Comparison of ENCODE assay signal across 8 cellular contexts in the genomic region with DNA sequence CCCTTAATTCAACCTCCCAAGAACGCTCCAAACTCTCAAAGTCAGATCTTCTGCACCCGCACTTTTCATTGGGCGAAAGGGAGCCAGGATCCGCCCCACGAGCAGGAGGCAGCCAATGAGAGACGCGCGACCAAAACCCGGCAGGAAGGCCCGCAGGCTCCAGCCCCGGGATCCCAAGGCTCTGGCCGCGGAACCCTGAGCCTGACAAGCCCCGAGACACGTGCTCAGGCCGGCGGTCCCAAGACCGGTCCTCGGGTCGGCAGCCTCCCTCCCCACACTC. TPM values are rescaled to one million over a fixed set of nuclear protein-coding genes. Genes with fewer than 3 reads are reported as not detected.
A peak's percentile ranks its signal among the peaks of the same experiment; 100 is the strongest.
DNase-seq lines count a peak whose midpoint lies in the region; ATAC-seq and TF ChIP-seq lines count a peak whose summit lies in the region.

No MANE protein-coding gene starts in this region.

- CTCF ChIA-PET in HEK293T (lab: Yijun Ruan, JAX), result interaction anchor here (1.0 kb wide), 1 partner anchor 31 kb away, joined by 3 read pairs; no protein-coding TSS in a partner anchor

- H3K9ac ChIP-seq in parathyroid adenoma, result peak overlapping the region; percentile 98

- H3K79me2 ChIP-seq in parathyroid adenoma, result peaks cover 14% of the 10 kb centered on the region

- H3K9me3 ChIP-seq in parathyroid adenoma (ENCODE audit: control insufficient read depth, low read length) (no peaks in the 10 kb centered on the region), tibial artery (no peaks in the 10 kb centered on the region)

- DNase-seq in HEK293T (ENCODE audit: extremely low spot score) (peak; percentile 87), NAMALWA (ENCODE audit: low spot score) (peak; percentile 96), SKM-1 (lab: John Stamatoyannopoulos, UW; ENCODE audit: unreplicated experiment) (peak; percentile 27), Right ventricle myocardium superior (peak; percentile 94), tibial artery (peak; percentile 89 to 93)
- peak; percentile 90 for DNase-seq in activated naive CD8-positive, alpha-beta T cell treated with anti-CD3 and anti-CD28 coated beads for 36 hours

- H3K27me3 ChIP-seq in parathyroid adenoma (ENCODE audit: control insufficient read depth, insufficient read depth, low read length) (no peaks in the 10 kb centered on the region), tibial artery (no peaks in the 10 kb centered on the region)

- no peaks in the 10 kb centered on the region for H3K9me3 Mint-ChIP-seq in activated naive CD8-positive, alpha-beta T cell treated with anti-CD3 and anti-CD28 coated beads for 36 hours

- H2AFZ ChIP-seq in parathyroid adenoma, result peak overlapping the region; percentile 100

- H3K27ac Mint-ChIP-seq in activated naive CD8-positive, alpha-beta T cell treated with anti-CD3 and anti-CD28 coated beads for 36 hours, result peak overlapping the region; percentile 97

- peak overlapping the region; percentile 74 for H3K4me3 ChIP-seq in GM08714 (ENCODE audit: low read length)
- peak overlapping the region; percentile 99 for H3K4me3 ChIP-seq in parathyroid adenoma (ENCODE audit: low read depth, low read length)
- H3K4me3 ChIP-seq in tibial artery, result peak overlapping the region; percentile 87 to 96

- H3K27ac ChIP-seq in parathyroid adenoma (peak overlapping the region; percentile 95), tibial artery (peak overlapping the region; percentile 97 to 98)

- ATAC-seq in Right ventricle myocardium superior (ENCODE audit: poor library complexity), result peak; percentile 94

- no peak for TF ChIP-seq CTCF in parathyroid adenoma (IDR thresholded peaks at IDR 0.05)
- no peak for TF ChIP-seq CTCF in tibial artery (IDR thresholded peaks at IDR 0.05)

- intact Hi-C loops in Right ventricle myocardium superior (cut with DNase I) (loop anchor here (10.0 kb wide), 1 partner anchor 240 kb away; a partner anchor contains a TSS), tibial artery (cut with DNase I; ENCODE audit: low total_unique reads) (no loop called here)

- peaks cover 13% of the 10 kb centered on the region for H3K4me1 ChIP-seq in parathyroid adenoma
- peaks cover 0 to 33% (median 24%) of the 10 kb centered on the region in 4 donors for H3K4me1 ChIP-seq in tibial artery

- POLR2A ChIA-PET in HEK293T (lab: Yijun Ruan, JAX), result interaction anchor here (0.7 to 2.0 kb wide), 12 partner anchors 8 to 237 kb away, joined by 3 to 7 read pairs (median 3); a partner anchor contains a TSS

- no peaks in the 10 kb centered on the region for H3K36me3 ChIP-seq in parathyroid adenoma (ENCODE audit: control insufficient read depth, insufficient read depth, low read length)
- H3K36me3 ChIP-seq in tibial artery, result peaks cover 12 to 31% (median 12%) of the 10 kb centered on the region in 3 donors

- H3K4me1 Mint-ChIP-seq in activated naive CD8-positive, alpha-beta T cell treated with anti-CD3 and anti-CD28 coated beads for 36 hours, result peaks cover 38% of the 10 kb centered on the region

- peak overlapping the region; percentile 95 for H3K4me3 Mint-ChIP-seq in activated naive CD8-positive, alpha-beta T cell treated with anti-CD3 and anti-CD28 coated beads for 36 hours

- H3K27me3 Mint-ChIP-seq in activated naive CD8-positive, alpha-beta T cell treated with anti-CD3 and anti-CD28 coated beads for 36 hours, result no peaks in the 10 kb centered on the region

- H3K4me2 ChIP-seq in parathyroid adenoma (ENCODE audit: low read length), result peak overlapping the region; percentile 86

- peaks cover 28% of the 10 kb centered on the region for H3K36me3 Mint-ChIP-seq in activated naive CD8-positive, alpha-beta T cell treated with anti-CD3 and anti-CD28 coated beads for 36 hours

TF ChIP-seq in HEK293T, 16 proteins besides CTCF, POLR2A, EP300 and RAD21:
- TF ChIP-seq SUZ12 (IDR thresholded peaks at IDR 0.05), result no peak
- TF ChIP-seq LEF1 (IDR thresholded peaks at IDR 0.05; ENCODE audit: borderline replicate concordance), result no peak
- TF ChIP-seq FOXA1 (IDR thresholded peaks at IDR 0.05), result no peak
- TF ChIP-seq, protein P1, sequence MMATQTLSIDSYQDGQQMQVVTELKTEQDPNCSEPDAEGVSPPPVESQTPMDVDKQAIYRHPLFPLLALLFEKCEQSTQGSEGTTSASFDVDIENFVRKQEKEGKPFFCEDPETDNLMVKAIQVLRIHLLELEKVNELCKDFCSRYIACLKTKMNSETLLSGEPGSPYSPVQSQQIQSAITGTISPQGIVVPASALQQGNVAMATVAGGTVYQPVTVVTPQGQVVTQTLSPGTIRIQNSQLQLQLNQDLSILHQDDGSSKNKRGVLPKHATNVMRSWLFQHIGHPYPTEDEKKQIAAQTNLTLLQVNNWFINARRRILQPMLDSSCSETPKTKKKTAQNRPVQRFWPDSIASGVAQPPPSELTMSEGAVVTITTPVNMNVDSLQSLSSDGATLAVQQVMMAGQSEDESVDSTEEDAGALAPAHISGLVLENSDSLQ (IDR thresholded peaks at IDR 0.05), result no peak
- TF ChIP-seq SP1 (IDR thresholded peaks at IDR 0.05), result no peak
- no peak for TF ChIP-seq ZNF384 (IDR thresholded peaks at IDR 0.05)
- TF ChIP-seq NFRKB (IDR thresholded peaks at IDR 0.05), result no peak
- no peak for TF ChIP-seq FOXM1 (IDR thresholded peaks at IDR 0.05; ENCODE audit: borderline replicate concordance)
- no peak for TF ChIP-seq BHLHE40 (IDR thresholded peaks at IDR 0.05; ENCODE audit: borderline replicate concordance)
- TF ChIP-seq TARDBP (IDR thresholded peaks at IDR 0.05), result no peak
- no peak for TF ChIP-seq CTBP1 (IDR thresholded peaks at IDR 0.05; ENCODE audit: borderline replicate concordance)
- TF ChIP-seq ARNT (IDR thresholded peaks at IDR 0.05), result no peak
- TF ChIP-seq L3MBTL2 (conservative IDR thresholded peaks at IDR 0.05), result no peak
- TF ChIP-seq ELF4 (IDR thresholded peaks at IDR 0.05), result no peak
- TF ChIP-seq HDGF (IDR thresholded peaks at IDR 0.05; ENCODE audit: borderline replicate concordance), result no peak
- no peak for TF ChIP-seq FOXK2 (IDR thresholded peaks at IDR 0.05)

RNA-seq across cellular contexts. Expression of a gene that starts 0.4 kb away (rescaled TPM):
- total RNA-seq in activated naive CD8-positive, alpha-beta T cell treated with anti-CD3 and anti-CD28 coated beads for 36 hours, result 100 to 1,000 TPM; 136 to 145 TPM
- total RNA-seq in Right ventricle myocardium superior, result 33.6 TPM

RNA-seq across cellular contexts. Expression of a gene that starts 0.7 kb away (rescaled TPM):
- total RNA-seq in activated naive CD8-positive, alpha-beta T cell treated with anti-CD3 and anti-CD28 coated beads for 36 hours, result 10 to 100 TPM; 28.9 to 31.1 TPM
- 16.3 TPM for total RNA-seq in Right ventricle myocardium superior

RNA-seq across cellular contexts. Expression of a gene that starts 35.3 kb away (rescaled TPM):
- 1 to 10 TPM in 1 of 2 experiments, under 1 TPM in 1; 0.16 to 1.0 TPM for total RNA-seq in activated naive CD8-positive, alpha-beta T cell treated with anti-CD3 and anti-CD28 coated beads for 36 hours
- not detected for total RNA-seq in Right ventricle myocardium superior

RNA-seq across cellular contexts. Expression of a gene that starts 36.4 kb away (rescaled TPM):
- total RNA-seq in activated naive CD8-positive, alpha-beta T cell treated with anti-CD3 and anti-CD28 coated beads for 36 hours, result 10 to 100 TPM; 20.5 to 25.0 TPM
- 128 TPM for total RNA-seq in Right ventricle myocardium superior

RNA-seq across cellular contexts. Expression of a gene that starts 49.3 kb away (rescaled TPM):
- 1 to 10 TPM; 1.3 to 1.9 TPM for total RNA-seq in activated naive CD8-positive, alpha-beta T cell treated with anti-CD3 and anti-CD28 coated beads for 36 hours
- total RNA-seq in Right ventricle myocardium superior, result not detected

Comparison
In these comparisons a context has a peak if more than half of its experiments do, and no peak if none do; other contexts are left out.
1. Peak in every context shown above with its lines: DNase-seq, ATAC-seq, H3K4me3 ChIP-seq and H3K27ac ChIP-seq.
2. DNase-seq: peak in every context shown above with its lines; median percentile 96 in NAMALWA; 94 in Right ventricle myocardium superior; 91 in tibial artery; 90 in activated naive CD8-positive, alpha-beta T cell treated with anti-CD3 and anti-CD28 coated beads for 36 hours; 87 in HEK293T; 27 in SKM-1.